Comparison of ENCODE assay signal across 1 cellular context in genomic region chr1:169107673-169108160, GRCh38.
TF ChIP-seq lines count a peak whose summit lies in the region.

No MANE protein-coding gene starts in this region.

TF ChIP-seq in SK-N-SH treated with all-trans-retinoic acid at 6 μM for 48 hours, 23 proteins besides CTCF, POLR2A, EP300 and RAD21 (continued from another document):
- TF ChIP-seq ESRRG (CRISPR knock-in tag; IDR thresholded peaks at IDR 0.05) (no peak), ZFP3 (CRISPR knock-in tag; IDR thresholded peaks at IDR 0.05) (no peak), RARB (CRISPR knock-in tag; IDR thresholded peaks at IDR 0.05) (no peak), ZNF565 (CRISPR knock-in tag; conservative IDR thresholded peaks at IDR 0.05; ENCODE audit: low read depth) (no peak), OSR1 (CRISPR knock-in tag; IDR thresholded peaks at IDR 0.05) (no peak)
TF ChIP-seq in SK-N-SH treated with all-trans-retinoic acid at 6 μM for 48 hours: peak in this region for 0.
